Comparison of ENCODE assay signal across 29 cellular contexts in genomic region chr7:95425694-95426093, GRCh38. TPM values are rescaled to one million over a fixed set of nuclear protein-coding genes. Genes with fewer than 3 reads are reported as not detected.
"Had no signal": no experiment of that assay in that cellular context is flagged by ENCODE, and none has a peak within 500 bp of the region (broad histone marks: within the 10 kb centered on the region; RNA-seq: fewer than 3 reads in every experiment).

No MANE protein-coding gene starts in this region.

- ATAC-seq: foreskin keratinocyte; heart right ventricle; left lobe of liver; mucosa of descending colon; natural killer cell treated with Interleukin-12 subunit alpha and Interleukin-12 subunit beta and Interleukin-15 and Interleukin-18, amount 100 ng/mL, for 72 hours; psoas muscle; right cardiac atrium had no signal

- H3K9ac ChIP-seq: neural progenitor cell had no signal

- H3K9me3 ChIP-seq: colonic mucosa, esophagus muscularis mucosa, mucosa of descending colon, psoas muscle, sigmoid colon, testis, tibial artery had no signal

- H3K4me1 ChIP-seq: colonic mucosa, foreskin keratinocyte, psoas muscle, spleen, tibial artery had no signal

- FAIRE-seq: keratinocyte had no signal

- H2AFZ ChIP-seq: neural progenitor cell had no signal

- H3K4me3 ChIP-seq: colonic mucosa, esophagus muscularis mucosa, heart right ventricle, lung, mucosa of descending colon, neural progenitor cell, psoas muscle, sigmoid colon, spleen, testis, tibial artery had no signal

- H3K27me3 ChIP-seq: colonic mucosa, esophagus muscularis mucosa, foreskin keratinocyte, heart right ventricle, neural progenitor cell, sigmoid colon, spleen, testis, tibial artery had no signal

- H3K36me3 ChIP-seq: colonic mucosa, neural progenitor cell had no signal

- DNase-seq: colonic mucosa; effector CD8-positive, alpha-beta T cell; endodermal cell; foreskin keratinocyte; glutamatergic neuron; heart right ventricle; hippocampal formation; mucosa of descending colon; naive B cell; posterior cingulate gyrus; psoas muscle; right cardiac atrium; sigmoid colon; spleen; stimulated activated CD4-positive, alpha-beta T cell treated with anti-CD3 and anti-CD28 coated beads, Interleukin-4, amount 100 ng/mL, for 1 hour; stimulated activated CD8-positive, alpha-beta memory T cell treated with anti-CD3 and anti-CD28 coated beads, Interleukin-4, amount 100 ng/mL, for 48 hours; stimulated activated naive CD4-positive, alpha-beta T cell; substantia nigra; testis; tibial artery had no signal

- H3K27ac ChIP-seq: colonic mucosa, esophagus muscularis mucosa, foreskin keratinocyte, heart right ventricle, neural progenitor cell, psoas muscle, sigmoid colon, spleen, testis, tibial artery had no signal

RNA-seq across cellular contexts. Expression of gene PON3, which starts 29.5 kb away (rescaled TPM):
- total RNA-seq: epithelial cell of proximal tubule; mesothelial cell of epicardium; natural killer cell treated with Interleukin-12 subunit alpha and Interleukin-12 subunit beta and Interleukin-15 and Interleukin-18, amount 100 ng/mL, for 72 hours; osteocyte had no signal
